In the genomic region with DNA sequence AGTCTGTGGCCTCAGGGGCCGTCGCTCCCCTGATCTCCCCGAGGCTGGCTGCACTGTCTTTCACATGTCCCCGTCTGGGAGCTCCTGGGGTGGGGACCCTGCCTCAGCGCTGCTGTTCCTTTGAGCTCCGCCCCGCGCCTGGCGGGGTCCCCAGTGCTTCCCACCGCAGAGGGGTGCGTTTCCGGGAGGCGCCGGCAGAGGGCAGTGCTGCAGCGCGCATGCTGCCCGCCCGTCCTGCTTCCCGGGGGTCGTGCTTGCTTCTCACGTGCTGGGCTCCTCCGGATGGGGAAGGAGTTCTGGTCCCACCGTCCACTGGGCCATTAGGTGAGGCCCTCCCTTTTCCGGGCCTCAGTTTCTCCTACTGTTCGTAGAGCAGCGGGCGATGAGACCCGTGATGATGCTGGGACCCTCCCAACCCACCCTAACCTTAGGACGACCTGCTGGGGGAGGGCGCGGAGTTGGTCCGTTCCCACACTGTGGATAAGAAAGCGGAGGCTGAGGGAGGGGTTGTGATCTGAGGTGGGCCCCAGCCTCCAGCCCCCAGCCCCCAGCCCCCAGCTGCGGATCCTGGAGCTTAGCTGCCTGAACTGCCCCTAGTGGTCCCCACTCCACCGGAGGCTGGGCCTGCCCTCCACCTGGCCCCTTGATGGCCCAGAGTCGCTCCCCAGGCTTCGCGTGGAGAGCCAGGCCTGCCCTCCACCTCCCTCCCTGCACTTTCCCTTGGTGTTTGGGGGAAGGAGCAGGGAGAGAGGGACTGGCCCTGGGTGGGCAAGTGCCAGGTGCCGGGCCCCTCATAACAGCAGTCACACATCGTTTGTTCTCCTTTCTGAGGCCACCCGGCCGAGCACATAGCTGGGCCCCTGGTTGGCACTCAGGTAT, we compare ENCODE assay signal across 9 cellular contexts. TPM values are rescaled to one million over a fixed set of nuclear protein-coding genes. Genes with fewer than 3 reads are reported as not detected.
DNase-seq lines count a peak whose midpoint lies in the region; ATAC-seq and TF ChIP-seq lines count a peak whose summit lies in the region.
"Had no signal": no experiment of that assay in that cellular context is flagged by ENCODE, and none has a peak within 500 bp of the region (broad histone marks: within the 10 kb centered on the region; RNA-seq: fewer than 3 reads in every experiment).

No MANE protein-coding gene starts in this region.

- H3K27me3 ChIP-seq in WERI-Rb-1 (ENCODE audit: insufficient read depth, low read depth, severe bottlenecking) (peaks cover 82% of the 10 kb centered on the region), colonic mucosa (peaks cover 4% of the 10 kb centered on the region)

- H3K36me3 Mint-ChIP-seq in nephron (ENCODE audit: low read depth): no peaks in the 10 kb centered on the region

- TF ChIP-seq CTCF in AG09319 (IDR thresholded peaks at IDR 0.05; ENCODE audit: low read depth, low read length): peak; percentile 95
- TF ChIP-seq CTCF in WERI-Rb-1 (IDR thresholded peaks at IDR 0.05; ENCODE audit: low read depth, low read length): peak; percentile 99
- TF ChIP-seq CTCF in colonic mucosa (IDR thresholded peaks at IDR 0.05): peak; percentile 98
- peak; percentile 96 to 98 (median 98) for TF ChIP-seq CTCF in nephron (IDR thresholded peaks at IDR 0.05; ENCODE audit: unreplicated experiment in 3 of 3)

- H3K36me3 ChIP-seq in WERI-Rb-1 (no peaks in the 10 kb centered on the region), colonic mucosa (no peaks in the 10 kb centered on the region)
- H3K36me3 ChIP-seq: HAP-1 had no signal

- H3K4me3 Mint-ChIP-seq in nephron: no peak overlapping the region

- ATAC-seq in HG02610 (IDR thresholded peaks at IDR 0.05; ENCODE audit: unreplicated experiment): no peak

- H3K4me3 ChIP-seq in WERI-Rb-1 (ENCODE audit: low read depth, low read length) (no peak overlapping the region; the same call in 1 of the 2 replicates), colonic mucosa (no peak overlapping the region)
- H3K4me3 ChIP-seq: HAP-1 had no signal

- H3K27me3 Mint-ChIP-seq in nephron (ENCODE audit: low read depth): peaks cover 7% of the 10 kb centered on the region

- H3K4me1 Mint-ChIP-seq in nephron: no peaks in the 10 kb centered on the region

- DNase-seq in AG09319 (ENCODE audit: extremely low read depth, low read depth) (no peak), GM19238 (ENCODE audit: insufficient read length, low spot score) (peak; percentile 69), WERI-Rb-1 (peak; percentile 73), colonic mucosa (no peak), putamen (ENCODE audit: low spot score) (no peak), SW480 (ENCODE audit: low spot score) (no peak)

- intact Hi-C loops in colonic mucosa (cut with DNase I): no loop called here

- no peaks in the 10 kb centered on the region for H3K9me3 Mint-ChIP-seq in nephron

- H3K9me3 ChIP-seq in WERI-Rb-1 (ENCODE audit: severe bottlenecking) (no peaks in the 10 kb centered on the region), colonic mucosa (no peaks in the 10 kb centered on the region)
- H3K9me3 ChIP-seq: HAP-1 had no signal

- no peaks in the 10 kb centered on the region for H3K4me1 ChIP-seq in colonic mucosa
- H3K4me1 ChIP-seq: HAP-1 had no signal

- H3K27ac ChIP-seq in WERI-Rb-1: no peak overlapping the region
- no peak overlapping the region for H3K27ac ChIP-seq in colonic mucosa

- H3K9ac ChIP-seq in colonic mucosa (ENCODE audit: low read depth in 2 of 2, low read length in 2 of 2): no peak overlapping the region

- H3K27ac Mint-ChIP-seq in nephron: no peak overlapping the region

RNA-seq across cellular contexts. Expression of gene CPZ, which starts 15.3 kb away (rescaled TPM):
- 1 to 10 TPM; 1.2 to 1.5 TPM for total RNA-seq in colonic mucosa

RNA-seq across cellular contexts. Expression of gene GPR78, which starts 27.6 kb away (rescaled TPM):
- not detected for total RNA-seq in colonic mucosa

Comparison
In these comparisons a context has a peak if more than half of its experiments do, and no peak if none do; other contexts are left out.
1. DNase-seq: peak in GM19238 (single experiment) and WERI-Rb-1 (single experiment); none in AG09319 (single experiment), colonic mucosa (single experiment), putamen (single experiment) and SW480 (single experiment).
2. Peak in every context shown above with its lines, with median percentiles within 50 percentile points of each other: CTCF ChIP-seq.